In the genomic region with DNA sequence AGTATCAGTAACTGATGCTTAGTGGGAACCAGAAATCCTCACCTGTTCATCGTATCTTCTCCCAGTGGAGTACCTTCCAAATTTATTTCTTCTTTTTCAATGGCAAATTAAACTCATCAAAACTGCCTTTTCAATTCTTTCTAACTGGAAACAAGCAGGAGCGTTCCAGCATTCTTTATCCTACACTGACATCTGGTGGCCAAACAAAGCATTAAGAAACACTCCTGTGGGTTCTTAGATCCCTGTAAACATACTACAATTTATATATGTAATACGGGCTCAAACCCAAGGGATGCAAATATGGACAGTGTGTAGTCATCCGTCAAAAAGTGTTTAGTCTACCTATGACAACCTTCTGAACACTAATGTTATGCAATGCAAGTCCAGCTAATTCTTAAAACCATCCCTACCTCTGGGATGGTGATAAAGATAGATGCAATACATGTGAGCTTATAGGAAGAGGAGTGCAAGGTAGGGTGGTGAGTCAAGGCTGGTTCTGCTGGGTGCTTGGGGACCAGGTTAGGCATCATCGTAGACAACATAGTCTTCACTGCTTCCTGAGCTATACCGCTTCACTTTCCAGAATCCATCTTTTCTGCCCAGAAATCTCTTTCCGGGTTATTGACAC, we compare ENCODE assay signal across 9 cellular contexts.
DNase-seq lines count a peak whose midpoint lies in the region; ATAC-seq and TF ChIP-seq lines count a peak whose summit lies in the region.
"Had no signal": no experiment of that assay in that cellular context is flagged by ENCODE, and none has a peak within 500 bp of the region (broad histone marks: within the 10 kb centered on the region; RNA-seq: fewer than 3 reads in every experiment).

No MANE protein-coding gene starts in this region.

- TF ChIP-seq CTCF in AG10803 (conservative IDR thresholded peaks at IDR 0.05; ENCODE audit: low read length) (peak; percentile 76), tibial nerve (IDR thresholded peaks at IDR 0.05) (peak; percentile 42 to 68 (median 63)), natural killer cell (IDR thresholded peaks at IDR 0.05) (no peak)

- no peaks in the 10 kb centered on the region for H3K36me3 Mint-ChIP-seq in activated naive CD8-positive, alpha-beta T cell treated with anti-CD3 and anti-CD28 coated beads, Interleukin-2, amount 50 U/mL, for 24 hours (ENCODE audit: low read depth)
- no peaks in the 10 kb centered on the region for H3K36me3 Mint-ChIP-seq in natural killer cell

- no peaks in the 10 kb centered on the region for H3K9me3 Mint-ChIP-seq in activated naive CD8-positive, alpha-beta T cell treated with anti-CD3 and anti-CD28 coated beads, Interleukin-2, amount 50 U/mL, for 24 hours
- H3K9me3 Mint-ChIP-seq in natural killer cell = peaks cover 0 to 1% of the 10 kb centered on the region in 2 donors
- H3K9me3 Mint-ChIP-seq: T-helper 1 cell treated with Interleukin-12 subunit alpha and Interleukin-12 subunit beta and Interleukin-4 antibody, amounts not matched to agents 30 μg/mL and 1 μg/mL, for 36 hours had no signal

- no peak overlapping the region for H3K4me3 Mint-ChIP-seq in activated naive CD8-positive, alpha-beta T cell treated with anti-CD3 and anti-CD28 coated beads, Interleukin-2, amount 50 U/mL, for 24 hours
- H3K4me3 Mint-ChIP-seq in natural killer cell = no peak overlapping the region
- H3K4me3 Mint-ChIP-seq: T-helper 1 cell treated with Interleukin-12 subunit alpha and Interleukin-12 subunit beta and Interleukin-4 antibody, amounts not matched to agents 30 μg/mL and 1 μg/mL, for 36 hours had no signal

- DNase-seq in AG10803 (ENCODE audit: low read depth) = peak; percentile 59
- peak; percentile 12 for DNase-seq in GM04503 (ENCODE audit: low read depth)
- DNase-seq in NCI-H2196 (lab: John Stamatoyannopoulos, UW; ENCODE audit: unreplicated experiment) = peak; percentile 7
- peak; percentile 16 for DNase-seq in activated naive CD8-positive, alpha-beta T cell treated with anti-CD3 and anti-CD28 coated beads, Interleukin-2, amount 50 U/mL, for 24 hours
- peak; percentile 70 for DNase-seq in iris pigment epithelial cell (ENCODE audit: low read depth)
- DNase-seq in tibial nerve (ENCODE audit: low spot score in 2 of 2) = peak in 1 of 2 donors; percentile 21
- no peak for DNase-seq in natural killer cell

- H3K27me3 Mint-ChIP-seq in activated naive CD8-positive, alpha-beta T cell treated with anti-CD3 and anti-CD28 coated beads, Interleukin-2, amount 50 U/mL, for 24 hours = peaks cover 2% of the 10 kb centered on the region
- no peaks in the 10 kb centered on the region for H3K27me3 Mint-ChIP-seq in natural killer cell (ENCODE audit: low read depth in 2 of 2)

- no peaks in the 10 kb centered on the region for H3K27me3 ChIP-seq in tibial nerve

- intact Hi-C loops in natural killer cell (cut with micrococcal nuclease) = no loop called here

- ATAC-seq in HG02759 (IDR thresholded peaks at IDR 0.05; ENCODE audit: unreplicated experiment) (peak; percentile 73), natural killer cell (no peak)
- no peak for ATAC-seq in activated naive CD8-positive, alpha-beta T cell treated with anti-CD3 and anti-CD28 coated beads, Interleukin-2, amount 50 U/mL, for 24 hours

- no peak for TF ChIP-seq EP300 in tibial nerve (IDR thresholded peaks at IDR 0.05)

- 35% methylated on average over 7 of the region's 7 CpGs for WGBS in tibial nerve, 2 donors

- H3K9me3 ChIP-seq in tibial nerve = no peaks in the 10 kb centered on the region

- H3K36me3 ChIP-seq in tibial nerve = no peaks in the 10 kb centered on the region

- no peak for TF ChIP-seq POLR2A in tibial nerve (IDR thresholded peaks at IDR 0.05)

- H3K4me3 ChIP-seq in AG10803 (ENCODE audit: low read length) (no peak overlapping the region), tibial nerve (no peak overlapping the region)

- no peak overlapping the region for H3K27ac ChIP-seq in tibial nerve

- no peaks in the 10 kb centered on the region for H3K4me1 ChIP-seq in tibial nerve

- H3K4me1 Mint-ChIP-seq in activated naive CD8-positive, alpha-beta T cell treated with anti-CD3 and anti-CD28 coated beads, Interleukin-2, amount 50 U/mL, for 24 hours = no peaks in the 10 kb centered on the region
- H3K4me1 Mint-ChIP-seq in natural killer cell = no peaks in the 10 kb centered on the region

- H3K27ac Mint-ChIP-seq in activated naive CD8-positive, alpha-beta T cell treated with anti-CD3 and anti-CD28 coated beads, Interleukin-2, amount 50 U/mL, for 24 hours = no peak overlapping the region
- no peak overlapping the region for H3K27ac Mint-ChIP-seq in natural killer cell
- H3K27ac Mint-ChIP-seq: T-helper 1 cell treated with Interleukin-12 subunit alpha and Interleukin-12 subunit beta and Interleukin-4 antibody, amounts not matched to agents 30 μg/mL and 1 μg/mL, for 36 hours had no signal
